ENCODE assay signal across 24 cellular contexts in genomic region chr2:33719067-33719466, GRCh38.
"Had no signal": no experiment of that assay in that cellular context is flagged by ENCODE, and none has a peak within 500 bp of the region (broad histone marks: within the 10 kb centered on the region; RNA-seq: fewer than 3 reads in every experiment).

No MANE protein-coding gene starts in this region.

- H3K4me3 ChIP-seq: coronary artery, dorsolateral prefrontal cortex, esophagus squamous epithelium, gastrocnemius medialis, heart right ventricle, left lung, lower lobe of right lung, mucosa of descending colon had no signal

- H3K27me3 ChIP-seq: esophagus squamous epithelium, gastrocnemius medialis, left lung had no signal

- ATAC-seq: esophagus mucosa, gastrocnemius medialis, heart right ventricle, left cardiac atrium, left lung, left ventricle myocardium superior, lower lobe of right lung, mucosa of descending colon had no signal

- H3K27ac ChIP-seq: coronary artery, dorsolateral prefrontal cortex, epithelial cell of prostate, esophagus squamous epithelium, gastrocnemius medialis, heart right ventricle, left lung, lower lobe of right lung had no signal

- H3K36me3 ChIP-seq: esophagus squamous epithelium, gastrocnemius medialis, heart right ventricle, left lung, lower lobe of right lung had no signal

- H3K9me3 ChIP-seq: esophagus squamous epithelium, gastrocnemius medialis, heart right ventricle, left lung, lower lobe of right lung, mucosa of descending colon had no signal

- H3K4me1 ChIP-seq: esophagus squamous epithelium, gastrocnemius medialis, heart right ventricle, left lung, lower lobe of right lung had no signal

- FAIRE-seq: islet of Langerhans, keratinocyte had no signal

- DNase-seq: dorsolateral prefrontal cortex; effector CD4-positive, alpha-beta T cell; effector memory CD4-positive, alpha-beta T cell; erythroblast; esophagus squamous epithelium; foreskin fibroblast; foreskin melanocyte; gastrocnemius medialis; glutamatergic neuron; head of caudate nucleus; heart right ventricle; hippocampal formation; left cardiac atrium; left lung; left ventricle myocardium superior; lower lobe of right lung; mesenchymal stem cell; mucosa of descending colon; naive B cell had no signal
